Comparison of ENCODE assay signal across 16 cellular contexts in genomic region chr2:148982282-148982681, GRCh38. TPM values are rescaled to one million over a fixed set of nuclear protein-coding genes. Genes with fewer than 3 reads are reported as not detected.
"Had no signal": no experiment of that assay in that cellular context is flagged by ENCODE, and none has a peak within 500 bp of the region (broad histone marks: within the 10 kb centered on the region; RNA-seq: fewer than 3 reads in every experiment).

No MANE protein-coding gene starts in this region.

- DNase-seq: activated CD8-positive, alpha-beta memory T cell treated with anti-CD3 and anti-CD28 coated beads, Interleukin-2, amount 50 U/mL, for 4 hours; activated CD8-positive, alpha-beta T cell treated with anti-CD3 and anti-CD28 coated beads for 36 hours; activated naive CD4-positive, alpha-beta T cell treated with Interleukin-2 at 50 U/mL for 16 hours; glutamatergic neuron; left cardiac atrium; mammary epithelial cell; stimulated activated CD4-positive, alpha-beta T cell treated with anti-CD3 and anti-CD28 coated beads, Interleukin-2, amount 100 ng/mL, for 48 hours; stimulated activated naive CD8-positive, alpha-beta T cell treated with anti-CD3 and anti-CD28 coated beads, Interleukin-15, Interleukin-2, amounts not matched to agents 100 U/mL and 50 U/mL, for 24 hours; T1000; testis had no signal

- ATAC-seq: activated CD8-positive, alpha-beta T cell treated with anti-CD3 and anti-CD28 coated beads for 36 hours; esophagus mucosa; left cardiac atrium; natural killer cell treated with Interleukin-12 subunit alpha and Interleukin-12 subunit beta and Interleukin-15 and Interleukin-18, amount 100 ng/mL, for 72 hours; stimulated activated naive CD8-positive, alpha-beta T cell treated with anti-CD3 and anti-CD28 coated beads, Interleukin-15, Interleukin-2, amounts not matched to agents 100 U/mL and 50 U/mL, for 24 hours had no signal

- H3K4me3 ChIP-seq: testis had no signal

- H3K27ac Mint-ChIP-seq: activated CD8-positive, alpha-beta T cell treated with anti-CD3 and anti-CD28 coated beads for 36 hours; activated T-helper 1 cell treated with anti-CD3 and anti-CD28 coated beads, Interleukin-12 subunit alpha, Interleukin-12 subunit beta, Interleukin-2, Interleukin-4 antibody, amounts not matched to agents 30 ng/mL and 10 ng/mL and 1 ng/mL, durations not matched to agents 14 hours and 24 hours and 36 hours; natural killer cell treated with Interleukin-12 subunit alpha and Interleukin-12 subunit beta and Interleukin-15 and Interleukin-18, amount 100 ng/mL, for 72 hours had no signal

- H3K36me3 Mint-ChIP-seq: natural killer cell treated with Interleukin-12 subunit alpha and Interleukin-12 subunit beta and Interleukin-15 and Interleukin-18, amount 100 ng/mL, for 72 hours had no signal

- H3K27me3 ChIP-seq: testis had no signal

- H3K4me1 Mint-ChIP-seq: central memory CD8-positive, alpha-beta T cell had no signal

- H3K4me3 Mint-ChIP-seq: activated CD8-positive, alpha-beta T cell treated with anti-CD3 and anti-CD28 coated beads for 36 hours; activated T-helper 1 cell treated with anti-CD3 and anti-CD28 coated beads, Interleukin-12 subunit alpha, Interleukin-12 subunit beta, Interleukin-2, Interleukin-4 antibody, amounts not matched to agents 30 ng/mL and 10 ng/mL and 1 ng/mL, durations not matched to agents 14 hours and 24 hours and 36 hours; central memory CD8-positive, alpha-beta T cell; natural killer cell treated with Interleukin-12 subunit alpha and Interleukin-12 subunit beta and Interleukin-15 and Interleukin-18, amount 100 ng/mL, for 72 hours had no signal

- H3K9me3 ChIP-seq: testis had no signal

- H3K27me3 Mint-ChIP-seq: activated CD8-positive, alpha-beta T cell treated with anti-CD3 and anti-CD28 coated beads for 36 hours; central memory CD8-positive, alpha-beta T cell had no signal

- H3K27ac ChIP-seq: testis, VCaP had no signal

- H3K9me3 Mint-ChIP-seq: activated CD8-positive, alpha-beta T cell treated with anti-CD3 and anti-CD28 coated beads for 36 hours; activated T-helper 1 cell treated with anti-CD3 and anti-CD28 coated beads, Interleukin-12 subunit alpha, Interleukin-12 subunit beta, Interleukin-2, Interleukin-4 antibody, amounts not matched to agents 30 ng/mL and 10 ng/mL and 1 ng/mL, durations not matched to agents 14 hours and 24 hours and 36 hours; central memory CD8-positive, alpha-beta T cell; natural killer cell treated with Interleukin-12 subunit alpha and Interleukin-12 subunit beta and Interleukin-15 and Interleukin-18, amount 100 ng/mL, for 72 hours had no signal

RNA-seq across cellular contexts. Expression of gene LYPD6B, which starts 56.2 kb away (rescaled TPM):
- total RNA-seq: activated CD8-positive, alpha-beta T cell treated with anti-CD3 and anti-CD28 coated beads for 36 hours; activated T-helper 1 cell treated with anti-CD3 and anti-CD28 coated beads, Interleukin-12 subunit alpha, Interleukin-12 subunit beta, Interleukin-2, Interleukin-4 antibody, amounts not matched to agents 30 ng/mL and 10 ng/mL and 1 ng/mL, durations not matched to agents 14 hours and 24 hours and 36 hours; left cardiac atrium; natural killer cell treated with Interleukin-12 subunit alpha and Interleukin-12 subunit beta and Interleukin-15 and Interleukin-18, amount 100 ng/mL, for 72 hours; pulmonary artery endothelial cell had no signal
